In genomic region chr1:23345920-23346319, GRCh38 we compare ENCODE assay signal across 24 cellular contexts. TPM values are rescaled to one million over a fixed set of nuclear protein-coding genes. Genes with fewer than 3 reads are reported as not detected.
DNase-seq lines count a peak whose midpoint lies in the region; ATAC-seq and TF ChIP-seq lines count a peak whose summit lies in the region.
"Had no signal": no experiment of that assay in that cellular context is flagged by ENCODE, and none has a peak within 500 bp of the region (broad histone marks: within the 10 kb centered on the region; RNA-seq: fewer than 3 reads in every experiment).

No MANE protein-coding gene starts in this region.

- no peak overlapping the region for H2BK120ac ChIP-seq in mesenchymal stem cell (ENCODE audit: low read depth, low read length)

- no peak overlapping the region for H2AFZ ChIP-seq in mesenchymal stem cell (ENCODE audit: low read depth, low read length)

- no peak for TF ChIP-seq CTCF in Panc1 (IDR thresholded peaks at IDR 0.05)

- H2BK15ac ChIP-seq in mesenchymal stem cell (ENCODE audit: low read depth, poor library complexity, severe bottlenecking), result peak overlapping the region; percentile 67

- no peak for ATAC-seq in activated T-cell treated with anti-CD3 and anti-CD28 coated beads, Interleukin-2, amount 50 U/mL, for 72 hours (replicated peaks in 1 of 2)
- ATAC-seq in Panc1 (no peak), HG03342 (IDR thresholded peaks at IDR 0.05; ENCODE audit: unreplicated experiment) (no peak), HG02588 (IDR thresholded peaks at IDR 0.05; ENCODE audit: unreplicated experiment) (no peak)
- no peak for ATAC-seq in stimulated activated effector memory CD8-positive, alpha-beta T cell treated with anti-CD3 and anti-CD28 coated beads, Interleukin-12 subunit alpha, Interleukin-12 subunit beta, amount 100 ng/mL, for 72 hours
- ATAC-seq: lower lobe of right lung, sciatic nerve, upper lobe of right lung had no signal

- peaks cover 28% of the 10 kb centered on the region for H3K36me3 Mint-ChIP-seq in activated T-cell treated with anti-CD3 and anti-CD28 coated beads, Interleukin-2, amount 50 U/mL, for 24 hours (ENCODE audit: low read depth)
- peaks cover 3 to 6% of the 10 kb centered on the region in 2 donors for H3K36me3 Mint-ChIP-seq in activated T-cell treated with anti-CD3 and anti-CD28 coated beads, Interleukin-2, amount 50 U/mL, for 72 hours (ENCODE audit: insufficient read depth in 2 of 2)
- peaks cover 35% of the 10 kb centered on the region for H3K36me3 Mint-ChIP-seq in stimulated activated effector memory CD8-positive, alpha-beta T cell treated with anti-CD3 and anti-CD28 coated beads, Interleukin-12 subunit alpha, Interleukin-12 subunit beta, amount 100 ng/mL, for 72 hours

- no peak overlapping the region for H4K91ac ChIP-seq in mesenchymal stem cell (ENCODE audit: low read length)

- no peak overlapping the region for H3K9ac ChIP-seq in mesenchymal stem cell (ENCODE audit: low read length)

- no peak overlapping the region for H3K4me3 ChIP-seq in Panc1 (ENCODE audit: low read depth in 2 of 2, low read length in 2 of 2)
- H3K4me3 ChIP-seq in mesenchymal stem cell (ENCODE audit: insufficient read depth in 1 of 2, low read depth in 1 of 2, low read length in 2 of 2), result no peak overlapping the region

- no peak for DNase-seq in activated T-cell treated with anti-CD3 and anti-CD28 coated beads, Interleukin-2, amount 50 U/mL, for 24 hours
- DNase-seq in activated T-cell treated with anti-CD3 and anti-CD28 coated beads, Interleukin-2, amount 50 U/mL, for 72 hours, result no peak
- DNase-seq in Panc1 (ENCODE audit: low read depth, low spot score) (no peak), mesenchymal stem cell (no peak), kidney glomerular epithelial cell (lab: John Stamatoyannopoulos, UW) (no peak)
- no peak for DNase-seq in stimulated activated effector memory CD8-positive, alpha-beta T cell treated with anti-CD3 and anti-CD28 coated beads, Interleukin-12 subunit alpha, Interleukin-12 subunit beta, amount 100 ng/mL, for 72 hours (ENCODE audit: low spot score in 2 of 2)
- DNase-seq: activated CD8-positive, alpha-beta memory T cell treated with anti-CD3 and anti-CD28 coated beads, Interleukin-2, amount 50 U/mL, for 4 hours; activated naive CD4-positive, alpha-beta T cell treated with Interleukin-2 at 50 U/mL for 16 hours; caudate nucleus; DMS 273 treated with DMSO at 0.1 percent for 48 hours; kidney; lower lobe of right lung; NCI-H1092 treated with DMSO at 0.1 percent for 48 hours; NCI-H1930; NCI-H226; NCI-H774; stimulated activated CD4-positive, alpha-beta T cell treated with anti-CD3 and anti-CD28 coated beads, Interleukin-15, amount 100 ng/mL, for 24 hours; stimulated activated CD8-positive, alpha-beta memory T cell treated with anti-CD3 and anti-CD28 coated beads, Interleukin-4, amount 100 ng/mL, for 48 hours; upper lobe of right lung had no signal

- H3K18ac ChIP-seq in mesenchymal stem cell (ENCODE audit: low read depth in 1 of 2, low read length in 2 of 2), result no peak overlapping the region

- H3K36me3 ChIP-seq in Panc1 (ENCODE audit: control insufficient read depth, insufficient read depth, low read length), result peaks cover 5% of the 10 kb centered on the region
- no peaks in the 10 kb centered on the region for H3K36me3 ChIP-seq in mesenchymal stem cell (ENCODE audit: control insufficient read depth in 1 of 2, insufficient read depth in 2 of 2, low read depth in 1 of 2, low read length in 2 of 2)
- H3K36me3 ChIP-seq: lower lobe of right lung, upper lobe of right lung had no signal

- H3K27ac Mint-ChIP-seq in activated T-cell treated with anti-CD3 and anti-CD28 coated beads, Interleukin-2, amount 50 U/mL, for 24 hours, result no peak overlapping the region
- H3K27ac Mint-ChIP-seq in activated T-cell treated with anti-CD3 and anti-CD28 coated beads, Interleukin-2, amount 50 U/mL, for 72 hours, result no peak overlapping the region
- H3K27ac Mint-ChIP-seq in stimulated activated effector memory CD8-positive, alpha-beta T cell treated with anti-CD3 and anti-CD28 coated beads, Interleukin-12 subunit alpha, Interleukin-12 subunit beta, amount 100 ng/mL, for 72 hours, result no peak overlapping the region

- H3K9me3 ChIP-seq in Panc1 (ENCODE audit: control insufficient read depth, insufficient read depth, low read depth, low read length) (no peaks in the 10 kb centered on the region), mesenchymal stem cell (ENCODE audit: control insufficient read depth, low read length) (no peaks in the 10 kb centered on the region)
- H3K9me3 ChIP-seq: lower lobe of right lung, upper lobe of right lung had no signal

- no peaks in the 10 kb centered on the region for H3K9me3 Mint-ChIP-seq in activated T-cell treated with anti-CD3 and anti-CD28 coated beads, Interleukin-2, amount 50 U/mL, for 24 hours
- no peaks in the 10 kb centered on the region for H3K9me3 Mint-ChIP-seq in activated T-cell treated with anti-CD3 and anti-CD28 coated beads, Interleukin-2, amount 50 U/mL, for 72 hours
- no peaks in the 10 kb centered on the region for H3K9me3 Mint-ChIP-seq in stimulated activated effector memory CD8-positive, alpha-beta T cell treated with anti-CD3 and anti-CD28 coated beads, Interleukin-12 subunit alpha, Interleukin-12 subunit beta, amount 100 ng/mL, for 72 hours
- H3K9me3 Mint-ChIP-seq: dendritic cell treated with granulocyte-macrophage colony-stimulating factor and Interleukin-4, amounts not matched to agents 40 ng/mL and 50 ng/mL, for 4 days had no signal

- H3K27ac ChIP-seq in Panc1 (ENCODE audit: low read length) (peak overlapping the region; percentile 100), mesenchymal stem cell (ENCODE audit: low read length, poor library complexity, severe bottlenecking) (no peak overlapping the region)

- H4K8ac ChIP-seq in mesenchymal stem cell (ENCODE audit: low read length), result no peak overlapping the region

- WGBS in mesenchymal stem cell, result 99% methylated on average over 14 of the region's 14 CpGs

- peak overlapping the region; percentile 3 for H3K4me3 Mint-ChIP-seq in activated T-cell treated with anti-CD3 and anti-CD28 coated beads, Interleukin-2, amount 50 U/mL, for 24 hours
- peak overlapping the region in 1 of 2 donors; percentile 99 for H3K4me3 Mint-ChIP-seq in activated T-cell treated with anti-CD3 and anti-CD28 coated beads, Interleukin-2, amount 50 U/mL, for 72 hours
- H3K4me3 Mint-ChIP-seq in stimulated activated effector memory CD8-positive, alpha-beta T cell treated with anti-CD3 and anti-CD28 coated beads, Interleukin-12 subunit alpha, Interleukin-12 subunit beta, amount 100 ng/mL, for 72 hours, result peak overlapping the region; percentile 92

- CTCF ChIA-PET in Panc1 (lab: Charles Lee), result interaction anchor here (2.0 kb wide), 1 partner anchor 58 kb away, joined by 9 read pairs; no protein-coding TSS in a partner anchor

- H3K27me3 ChIP-seq in Panc1 (ENCODE audit: control insufficient read depth, insufficient read depth, low read length) (no peaks in the 10 kb centered on the region), mesenchymal stem cell (ENCODE audit: control insufficient read depth in 1 of 2, insufficient read depth in 1 of 2, low read length in 2 of 2) (no peaks in the 10 kb centered on the region)
- H3K27me3 ChIP-seq: BLaER1 treated with 17β-estradiol and CSF1 and Interleukin-3, amounts not matched to agents 10 nM and 100 nM; upper lobe of right lung had no signal

- no TSS peak for BruUV-seq in Panc1 (replicated peaks; lab: Mats Ljungman, UMichigan)

- intact Hi-C loops in Panc1 (cut with micrococcal nuclease; ENCODE audit: unreplicated experiment), result loop anchor here (2.0 kb wide), 1 partner anchor 59 kb away; no protein-coding TSS in a partner anchor

- H3K79me1 ChIP-seq in mesenchymal stem cell (replicated peaks; ENCODE audit: low read length, poor library complexity, severe bottlenecking), result peaks cover 4% of the 10 kb centered on the region

- H3K23ac ChIP-seq in mesenchymal stem cell (ENCODE audit: low read length in 2 of 2), result no peak overlapping the region

- H2AK5ac ChIP-seq in mesenchymal stem cell (ENCODE audit: low read length, severe bottlenecking), result no peak overlapping the region

- in situ Hi-C loops in Panc1 (cut with HindIII; ENCODE audit: low pct_unique_long_range_greater_than_20kb, low sequenced_read_pairs), result no loop called here

- H3K27me3 Mint-ChIP-seq in activated T-cell treated with anti-CD3 and anti-CD28 coated beads, Interleukin-2, amount 50 U/mL, for 24 hours, result no peaks in the 10 kb centered on the region
- no peaks in the 10 kb centered on the region for H3K27me3 Mint-ChIP-seq in activated T-cell treated with anti-CD3 and anti-CD28 coated beads, Interleukin-2, amount 50 U/mL, for 72 hours (ENCODE audit: low read depth)
- H3K27me3 Mint-ChIP-seq: dendritic cell treated with granulocyte-macrophage colony-stimulating factor and Interleukin-4, amounts not matched to agents 40 ng/mL and 50 ng/mL, for 4 days had no signal

- H3K4me1 ChIP-seq in Panc1 (ENCODE audit: control insufficient read depth, insufficient read depth, low read length), result peaks cover 10% of the 10 kb centered on the region
- H3K4me1 ChIP-seq in mesenchymal stem cell (ENCODE audit: control insufficient read depth, insufficient read depth, low read depth, low read length), result no peaks in the 10 kb centered on the region

- H2BK12ac ChIP-seq in mesenchymal stem cell (ENCODE audit: low read length in 2 of 2), result no peak overlapping the region

- POLR2A ChIA-PET in Panc1 (lab: Charles Lee), result interaction anchor here (0.6 kb wide), 1 partner anchor 68 kb away, joined by 5 read pairs; no protein-coding TSS in a partner anchor

- H3K14ac ChIP-seq in mesenchymal stem cell (ENCODE audit: low read length in 2 of 2), result no peak overlapping the region

- H3K4ac ChIP-seq in mesenchymal stem cell (ENCODE audit: low read depth in 1 of 2, low read length in 2 of 2), result no peak overlapping the region

- H3K4me1 Mint-ChIP-seq in activated T-cell treated with anti-CD3 and anti-CD28 coated beads, Interleukin-2, amount 50 U/mL, for 24 hours (ENCODE audit: low read depth), result peaks cover 26% of the 10 kb centered on the region
- peaks cover 25% of the 10 kb centered on the region for H3K4me1 Mint-ChIP-seq in activated T-cell treated with anti-CD3 and anti-CD28 coated beads, Interleukin-2, amount 50 U/mL, for 72 hours (ENCODE audit: low read depth)
- peaks cover 27% of the 10 kb centered on the region for H3K4me1 Mint-ChIP-seq in stimulated activated effector memory CD8-positive, alpha-beta T cell treated with anti-CD3 and anti-CD28 coated beads, Interleukin-12 subunit alpha, Interleukin-12 subunit beta, amount 100 ng/mL, for 72 hours

- no peak overlapping the region for H2BK5ac ChIP-seq in mesenchymal stem cell (ENCODE audit: low read depth, low read length, poor library complexity, severe bottlenecking)

- no peak overlapping the region for H3K4me2 ChIP-seq in mesenchymal stem cell (ENCODE audit: low read length, poor library complexity, severe bottlenecking)

RNA-seq across cellular contexts. Expression of gene HNRNPR, which starts 1.8 kb away (rescaled TPM):
- 100 to 1,000 TPM; 127 TPM for total RNA-seq in activated T-cell treated with anti-CD3 and anti-CD28 coated beads, Interleukin-2, amount 50 U/mL, for 72 hours
- 173 TPM for total RNA-seq in Panc1 (2021; ENCODE audit: unreplicated experiment)
- polyA plus RNA-seq in Panc1 (2012; ENCODE audit: insufficient read length), result 117 TPM
- polyA plus RNA-seq in mesenchymal stem cell (2013, experiment 1 of 2), result 85.8 TPM
- 90.1 TPM for polyA plus RNA-seq in mesenchymal stem cell (2013, experiment 2 of 2)

RNA-seq across cellular contexts. Expression of gene ZNF436, which starts 23.7 kb away (rescaled TPM):
- 1 to 10 TPM; 8.7 to 8.8 TPM for total RNA-seq in activated T-cell treated with anti-CD3 and anti-CD28 coated beads, Interleukin-2, amount 50 U/mL, for 72 hours
- total RNA-seq in Panc1 (2021; ENCODE audit: unreplicated experiment), result 16.0 TPM
- 8.0 TPM for polyA plus RNA-seq in Panc1 (2012; ENCODE audit: insufficient read length)
- polyA plus RNA-seq in mesenchymal stem cell (2013, experiment 1 of 2), result 10.9 TPM
- polyA plus RNA-seq in mesenchymal stem cell (2013, experiment 2 of 2), result 10.8 TPM
